Comparison of ENCODE assay signal across 28 cellular contexts in genomic region chr9:8889100-8889499, GRCh38.
"Had no signal": no experiment of that assay in that cellular context is flagged by ENCODE, and none has a peak within 500 bp of the region (broad histone marks: within the 10 kb centered on the region; RNA-seq: fewer than 3 reads in every experiment).

No MANE protein-coding gene starts in this region.

- FAIRE-seq: endometrium, endothelial cell of umbilical vein, frontal cortex had no signal

- H3K36me3 ChIP-seq: colonic mucosa, esophagus muscularis mucosa, esophagus squamous epithelium, gastrocnemius medialis, gastroesophageal sphincter, heart left ventricle, heart right ventricle had no signal

- H2AFZ ChIP-seq: hepatocyte had no signal

- ATAC-seq: effector memory CD8-positive, alpha-beta T cell; esophagus mucosa; foreskin keratinocyte; gastrocnemius medialis; gastroesophageal sphincter; heart left ventricle; heart right ventricle had no signal

- H3K27me3 ChIP-seq: colonic mucosa, dorsolateral prefrontal cortex, esophagus muscularis mucosa, esophagus squamous epithelium, foreskin keratinocyte, gastrocnemius medialis, gastroesophageal sphincter, heart left ventricle, heart right ventricle, hepatocyte had no signal

- H3K4me1 ChIP-seq: colonic mucosa, esophagus muscularis mucosa, esophagus squamous epithelium, foreskin keratinocyte, gastrocnemius medialis, gastroesophageal sphincter, heart left ventricle, heart right ventricle had no signal

- H3K27ac ChIP-seq: colonic mucosa, coronary artery, epithelial cell of prostate, esophagus muscularis mucosa, esophagus squamous epithelium, foreskin keratinocyte, gastrocnemius medialis, gastroesophageal sphincter, heart left ventricle, heart right ventricle had no signal

- H3K79me2 ChIP-seq: hepatocyte had no signal

- H3K4me2 ChIP-seq: hepatocyte had no signal

- DNase-seq: colonic mucosa; cortex of kidney; dermis blood vessel endothelial cell; dorsolateral prefrontal cortex; effector CD4-positive, alpha-beta T cell; effector CD8-positive, alpha-beta T cell; effector memory CD4-positive, alpha-beta T cell; effector memory CD8-positive, alpha-beta T cell; endodermal cell; erythroblast; esophagus squamous epithelium; foreskin fibroblast; foreskin keratinocyte; foreskin melanocyte; gastrocnemius medialis; glutamatergic neuron; head of caudate nucleus; heart left ventricle; heart right ventricle had no signal

- H3K4me3 ChIP-seq: colonic mucosa, coronary artery, esophagus muscularis mucosa, esophagus squamous epithelium, gastrocnemius medialis, gastroesophageal sphincter, heart left ventricle, heart right ventricle, hepatocyte had no signal

- H3K9me3 ChIP-seq: colonic mucosa, esophagus muscularis mucosa, esophagus squamous epithelium, gastrocnemius medialis, gastroesophageal sphincter, heart left ventricle, heart right ventricle had no signal
